1 cellular context compared by ENCODE assay signal in genomic region chr1:231240883-231241735, GRCh38.
TF ChIP-seq lines count a peak whose summit lies in the region.

GNPAT (plus strand) TSS chr1:231241212; CDS start chr1:231241379, 167 bp downstream.

TF ChIP-seq in HepG2, 621 proteins besides CTCF, POLR2A, EP300 and RAD21 (continued from another document and continues in another):
- TF ChIP-seq MYPOP (CRISPR knock-in tag; IDR thresholded peaks at IDR 0.05) (no peak; the same call in 1 of the 2 replicates), ZNF468 (CRISPR knock-in tag; IDR thresholded peaks at IDR 0.05) (no peak), NFYB (CRISPR knock-in tag; IDR thresholded peaks at IDR 0.05) (peak; percentile 23; the same call in 1 of the 2 replicates), ZSCAN12 (CRISPR knock-in tag; IDR thresholded peaks at IDR 0.05) (no peak), ZNF660 (CRISPR knock-in tag; IDR thresholded peaks at IDR 0.05; ENCODE audit: borderline replicate concordance, low read depth) (0 out of 2 replicates have a peak, but pooled peaks have one; percentile 68), FOSL1 (CRISPR knock-in tag; IDR thresholded peaks at IDR 0.05; ENCODE audit: borderline replicate concordance) (no peak), CHD4 (IDR thresholded peaks at IDR 0.05; ENCODE audit: borderline replicate concordance, low read length) (no peak), FOSL2 (CRISPR knock-in tag; IDR thresholded peaks at IDR 0.05) (peak; percentile 42), ZNF160 (CRISPR knock-in tag; IDR thresholded peaks at IDR 0.05) (no peak), PLRG1 (conservative IDR thresholded peaks at IDR 0.05) (no peak), ZSCAN29 (CRISPR knock-in tag; conservative IDR thresholded peaks at IDR 0.05) (no peak), KDM3A (CRISPR knock-in tag; IDR thresholded peaks at IDR 0.05; ENCODE audit: low read depth) (no peak), ZNF232 (CRISPR knock-in tag; IDR thresholded peaks at IDR 0.05; ENCODE audit: borderline replicate concordance) (0 out of 2 replicates have a peak, but pooled peaks have one; percentile 12), ZNF563 (CRISPR knock-in tag; IDR thresholded peaks at IDR 0.05) (no peak), ZNF543 (CRISPR knock-in tag; IDR thresholded peaks at IDR 0.05) (0 out of 2 replicates have a peak, but pooled peaks have one; percentile 63), THRA (CRISPR knock-in tag; IDR thresholded peaks at IDR 0.05; ENCODE audit: borderline replicate concordance) (no peak; the same call in 1 of the 2 replicates), CENPX (CRISPR knock-in tag; IDR thresholded peaks at IDR 0.05) (no peak), HNF1A (IDR thresholded peaks at IDR 0.05; ENCODE audit: low read depth) (no peak), HNF1A (CRISPR knock-in tag; IDR thresholded peaks at IDR 0.05; ENCODE audit: borderline replicate concordance) (peak; percentile 50; the same call in 1 of the 2 replicates), THAP9 (CRISPR knock-in tag; IDR thresholded peaks at IDR 0.05; ENCODE audit: borderline replicate concordance) (peak; percentile 87; the same call in 1 of the 2 replicates), HOXA3 (CRISPR knock-in tag; IDR thresholded peaks at IDR 0.05) (peak; percentile 70; the same call in 1 of the 2 replicates), NFATC3 (CRISPR knock-in tag; IDR thresholded peaks at IDR 0.05) (no peak; the same call in 1 of the 2 replicates), ZNF564 (CRISPR knock-in tag; IDR thresholded peaks at IDR 0.05) (no peak), RFXANK (CRISPR knock-in tag; IDR thresholded peaks at IDR 0.05) (no peak), ZNF672 (CRISPR knock-in tag; IDR thresholded peaks at IDR 0.05) (no peak), CBFB (CRISPR knock-in tag; IDR thresholded peaks at IDR 0.05) (peak; percentile 74; the same call in 1 of the 2 replicates), SALL2 (CRISPR knock-in tag; IDR thresholded peaks at IDR 0.05) (peak; percentile 17; the same call in 1 of the 2 replicates), ZNF496 (CRISPR knock-in tag; IDR thresholded peaks at IDR 0.05; ENCODE audit: insufficient replicate concordance) (no peak), ZNF75D (CRISPR knock-in tag; IDR thresholded peaks at IDR 0.05; ENCODE audit: borderline replicate concordance) (peak; percentile 80; the same call in 1 of the 2 replicates), CCAR2 (optimal IDR thresholded peaks at IDR 0.05; ENCODE audit: low read depth, low read length) (no peak), ZNF839 (CRISPR knock-in tag; IDR thresholded peaks at IDR 0.05; ENCODE audit: borderline replicate concordance) (no peak), ZNF607 (CRISPR knock-in tag; IDR thresholded peaks at IDR 0.05; ENCODE audit: borderline replicate concordance) (no peak; the same call in 1 of the 2 replicates), ZNF350 (CRISPR knock-in tag; IDR thresholded peaks at IDR 0.05; ENCODE audit: borderline replicate concordance, low read depth) (peak; percentile 82; the same call in 1 of the 2 replicates), TBL1XR1 (IDR thresholded peaks at IDR 0.05; ENCODE audit: borderline replicate concordance, low read length, partially characterized antibody) (no peak), ZNF691 (CRISPR knock-in tag; IDR thresholded peaks at IDR 0.05; ENCODE audit: borderline replicate concordance, low read depth) (peak; percentile 47; the same call in 1 of the 2 replicates), SMAD9 (CRISPR knock-in tag; IDR thresholded peaks at IDR 0.05) (no peak), ELK4 (CRISPR knock-in tag; IDR thresholded peaks at IDR 0.05; ENCODE audit: borderline replicate concordance) (no peak), ZNF143 (CRISPR knock-in tag; IDR thresholded peaks at IDR 0.05) (peak; percentile 21; the same call in 1 of the 2 replicates), TBP (CRISPR knock-in tag; IDR thresholded peaks at IDR 0.05) (no peak), ZNF484 (CRISPR knock-in tag; IDR thresholded peaks at IDR 0.05; ENCODE audit: borderline replicate concordance, low read depth) (no peak), ZNF251 (CRISPR knock-in tag; IDR thresholded peaks at IDR 0.05) (no peak), ZNF432 (CRISPR knock-in tag; IDR thresholded peaks at IDR 0.05; ENCODE audit: borderline replicate concordance) (no peak), ZNF589 (CRISPR knock-in tag; conservative IDR thresholded peaks at IDR 0.05) (no peak), NR0B2 (CRISPR knock-in tag; IDR thresholded peaks at IDR 0.05) (no peak), POLR2AphosphoS5 (IDR thresholded peaks at IDR 0.05; ENCODE audit: low read depth, low read length) (peak; percentile 79)
- TF ChIP-seq, protein P1, sequence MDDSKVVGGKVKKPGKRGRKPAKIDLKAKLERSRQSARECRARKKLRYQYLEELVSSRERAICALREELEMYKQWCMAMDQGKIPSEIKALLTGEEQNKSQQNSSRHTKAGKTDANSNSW (CRISPR knock-in tag; IDR thresholded peaks at IDR 0.05; ENCODE audit: borderline replicate concordance) = no peak
- TF ChIP-seq, protein P2, sequence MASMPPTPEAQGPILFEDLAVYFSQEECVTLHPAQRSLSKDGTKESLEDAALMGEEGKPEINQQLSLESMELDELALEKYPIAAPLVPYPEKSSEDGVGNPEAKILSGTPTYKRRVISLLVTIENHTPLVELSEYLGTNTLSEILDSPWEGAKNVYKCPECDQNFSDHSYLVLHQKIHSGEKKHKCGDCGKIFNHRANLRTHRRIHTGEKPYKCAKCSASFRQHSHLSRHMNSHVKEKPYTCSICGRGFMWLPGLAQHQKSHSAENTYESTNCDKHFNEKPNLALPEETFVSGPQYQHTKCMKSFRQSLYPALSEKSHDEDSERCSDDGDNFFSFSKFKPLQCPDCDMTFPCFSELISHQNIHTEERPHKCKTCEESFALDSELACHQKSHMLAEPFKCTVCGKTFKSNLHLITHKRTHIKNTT (CRISPR knock-in tag; IDR thresholded peaks at IDR 0.05) = no peak
- TF ChIP-seq, protein P3, sequence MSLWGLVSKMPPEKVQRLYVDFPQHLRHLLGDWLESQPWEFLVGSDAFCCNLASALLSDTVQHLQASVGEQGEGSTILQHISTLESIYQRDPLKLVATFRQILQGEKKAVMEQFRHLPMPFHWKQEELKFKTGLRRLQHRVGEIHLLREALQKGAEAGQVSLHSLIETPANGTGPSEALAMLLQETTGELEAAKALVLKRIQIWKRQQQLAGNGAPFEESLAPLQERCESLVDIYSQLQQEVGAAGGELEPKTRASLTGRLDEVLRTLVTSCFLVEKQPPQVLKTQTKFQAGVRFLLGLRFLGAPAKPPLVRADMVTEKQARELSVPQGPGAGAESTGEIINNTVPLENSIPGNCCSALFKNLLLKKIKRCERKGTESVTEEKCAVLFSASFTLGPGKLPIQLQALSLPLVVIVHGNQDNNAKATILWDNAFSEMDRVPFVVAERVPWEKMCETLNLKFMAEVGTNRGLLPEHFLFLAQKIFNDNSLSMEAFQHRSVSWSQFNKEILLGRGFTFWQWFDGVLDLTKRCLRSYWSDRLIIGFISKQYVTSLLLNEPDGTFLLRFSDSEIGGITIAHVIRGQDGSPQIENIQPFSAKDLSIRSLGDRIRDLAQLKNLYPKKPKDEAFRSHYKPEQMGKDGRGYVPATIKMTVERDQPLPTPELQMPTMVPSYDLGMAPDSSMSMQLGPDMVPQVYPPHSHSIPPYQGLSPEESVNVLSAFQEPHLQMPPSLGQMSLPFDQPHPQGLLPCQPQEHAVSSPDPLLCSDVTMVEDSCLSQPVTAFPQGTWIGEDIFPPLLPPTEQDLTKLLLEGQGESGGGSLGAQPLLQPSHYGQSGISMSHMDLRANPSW (CRISPR knock-in tag; IDR thresholded peaks at IDR 0.05; ENCODE audit: borderline replicate concordance) = peak; percentile 48; the same call in 1 of the 2 replicates
- TF ChIP-seq, protein P4, sequence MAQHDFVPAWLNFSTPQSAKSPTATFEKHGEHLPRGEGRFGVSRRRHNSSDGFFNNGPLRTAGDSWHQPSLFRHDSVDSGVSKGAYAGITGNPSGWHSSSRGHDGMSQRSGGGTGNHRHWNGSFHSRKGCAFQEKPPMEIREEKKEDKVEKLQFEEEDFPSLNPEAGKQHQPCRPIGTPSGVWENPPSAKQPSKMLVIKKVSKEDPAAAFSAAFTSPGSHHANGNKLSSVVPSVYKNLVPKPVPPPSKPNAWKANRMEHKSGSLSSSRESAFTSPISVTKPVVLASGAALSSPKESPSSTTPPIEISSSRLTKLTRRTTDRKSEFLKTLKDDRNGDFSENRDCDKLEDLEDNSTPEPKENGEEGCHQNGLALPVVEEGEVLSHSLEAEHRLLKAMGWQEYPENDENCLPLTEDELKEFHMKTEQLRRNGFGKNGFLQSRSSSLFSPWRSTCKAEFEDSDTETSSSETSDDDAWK (CRISPR knock-in tag; IDR thresholded peaks at IDR 0.05) = no peak
